ENCODE assay signal across 10 cellular contexts in genomic region chr11:13883042-13883441, GRCh38.
DNase-seq lines count a peak whose midpoint lies in the region; ATAC-seq and TF ChIP-seq lines count a peak whose summit lies in the region.
"Had no signal": no experiment of that assay in that cellular context is flagged by ENCODE, and none has a peak within 500 bp of the region (broad histone marks: within the 10 kb centered on the region; RNA-seq: fewer than 3 reads in every experiment).

No MANE protein-coding gene starts in this region.

- no peaks in the 10 kb centered on the region for H4K20me1 ChIP-seq in MM.1S (ENCODE audit: insufficient read depth, low read length)

- ATAC-seq in GM21786 (IDR thresholded peaks at IDR 0.05; ENCODE audit: unreplicated experiment) (peak; percentile 66), memory B cell (ENCODE audit: low read depth) (peak; percentile 62)

- H3K27ac Mint-ChIP-seq in memory B cell: no peak overlapping the region
- no peak overlapping the region for H3K27ac Mint-ChIP-seq in activated T-cell treated with anti-CD3 and anti-CD28 coated beads, Interleukin-2, amount 50 U/mL, for 24 hours

- H3K27ac ChIP-seq in MM.1S (ENCODE audit: low read length) (no peak overlapping the region), spleen (no peak overlapping the region)
- H3K27ac ChIP-seq: neutrophil had no signal

- no peaks in the 10 kb centered on the region for H3K9me3 ChIP-seq in MM.1S (replicated peaks; ENCODE audit: insufficient read depth, low read length)
- H3K9me3 ChIP-seq in spleen: peaks cover 0 to 4% (median 0%) of the 10 kb centered on the region in 8 donors
- H3K9me3 ChIP-seq: neutrophil had no signal

- H3K36me3 Mint-ChIP-seq in memory B cell: no peaks in the 10 kb centered on the region
- H3K36me3 Mint-ChIP-seq in activated T-cell treated with anti-CD3 and anti-CD28 coated beads, Interleukin-2, amount 50 U/mL, for 24 hours (ENCODE audit: low read depth): no peaks in the 10 kb centered on the region

- H3K36me3 ChIP-seq in MM.1S (replicated peaks; ENCODE audit: insufficient read depth, low read length) (no peaks in the 10 kb centered on the region), spleen (no peaks in the 10 kb centered on the region)
- H3K36me3 ChIP-seq: neutrophil had no signal

- TF ChIP-seq POLR2A in spleen (IDR thresholded peaks at IDR 0.05): no peak

- no peak overlapping the region for H3K4me2 ChIP-seq in MM.1S (ENCODE audit: low read depth, low read length)

- WGBS in spleen, 5 donors: 52 to 82% (median 80%) methylated on average over 3 to 4 of the region's 4 CpGs

- H3K4me1 Mint-ChIP-seq in memory B cell: peaks cover 8% of the 10 kb centered on the region
- peaks cover 14% of the 10 kb centered on the region for H3K4me1 Mint-ChIP-seq in activated T-cell treated with anti-CD3 and anti-CD28 coated beads, Interleukin-2, amount 50 U/mL, for 24 hours (ENCODE audit: low read depth)

- H3K4me1 ChIP-seq in MM.1S (ENCODE audit: low read length): no peaks in the 10 kb centered on the region
- H3K4me1 ChIP-seq in spleen: no peaks in the 10 kb centered on the region

- intact Hi-C loops in spleen (cut with DNase I; ENCODE audit: low total_unique reads): no loop called here

- no peak overlapping the region for H2AFZ ChIP-seq in MM.1S (ENCODE audit: low read length)

- no peak overlapping the region for H3K9ac ChIP-seq in MM.1S (ENCODE audit: low read length)

- H3F3A ChIP-seq in MM.1S (ENCODE audit: insufficient read depth, low read length): no peaks in the 10 kb centered on the region

- DNase-seq in NCI-H526 (lab: John Stamatoyannopoulos, UW) (peak; percentile 10 to 29), NCI-H526 treated with DMSO at 0.1 percent for 48 hours (lab: John Stamatoyannopoulos, UW) (no peak), MM.1S (peak; percentile 33), memory B cell (ENCODE audit: low spot score in 2 of 2) (no peak), spleen (no peak), NCI-H524 (lab: John Stamatoyannopoulos, UW) (no peak)
- no peak for DNase-seq in activated T-cell treated with anti-CD3 and anti-CD28 coated beads, Interleukin-2, amount 50 U/mL, for 24 hours
- DNase-seq: NCI-H226 had no signal

- peaks cover 2% of the 10 kb centered on the region for H3K27me3 Mint-ChIP-seq in memory B cell
- H3K27me3 Mint-ChIP-seq in activated T-cell treated with anti-CD3 and anti-CD28 coated beads, Interleukin-2, amount 50 U/mL, for 24 hours: no peaks in the 10 kb centered on the region

- TF ChIP-seq CTCF in MM.1S (IDR thresholded peaks at IDR 0.05; ENCODE audit: low read length): no peak
- no peak for TF ChIP-seq CTCF in spleen (IDR thresholded peaks at IDR 0.05 in 8 of 11, conservative IDR thresholded peaks at IDR 0.05 in 3 of 11)

- H3K79me2 ChIP-seq in MM.1S (ENCODE audit: low read length): no peaks in the 10 kb centered on the region

- peaks cover 3% of the 10 kb centered on the region for H3K9me3 Mint-ChIP-seq in memory B cell
- peaks cover 4% of the 10 kb centered on the region for H3K9me3 Mint-ChIP-seq in activated T-cell treated with anti-CD3 and anti-CD28 coated beads, Interleukin-2, amount 50 U/mL, for 24 hours

- H3K9me2 ChIP-seq in MM.1S (replicated peaks; ENCODE audit: insufficient read depth, low read length): no peaks in the 10 kb centered on the region

- H3K4me3 Mint-ChIP-seq in memory B cell: no peak overlapping the region
- H3K4me3 Mint-ChIP-seq in activated T-cell treated with anti-CD3 and anti-CD28 coated beads, Interleukin-2, amount 50 U/mL, for 24 hours: no peak overlapping the region

- H3K27me3 ChIP-seq in MM.1S (replicated peaks; ENCODE audit: insufficient read depth, low read length): no peaks in the 10 kb centered on the region
- no peaks in the 10 kb centered on the region for H3K27me3 ChIP-seq in spleen (replicated peaks in 1 of 7)
- H3K27me3 ChIP-seq: neutrophil had no signal

- no peak overlapping the region for H3K4me3 ChIP-seq in MM.1S (ENCODE audit: low read length)
- no peak overlapping the region for H3K4me3 ChIP-seq in spleen

Comparison
In these comparisons a context has a peak if more than half of its experiments do, and no peak if none do; other contexts are left out.
1. DNase-seq: peak in NCI-H526 (2 of 2) and MM.1S (single experiment); none in NCI-H526 treated with DMSO at 0.1 percent for 48 hours (single experiment), memory B cell (0 of 2), spleen (single experiment), NCI-H524 (0 of 2) and activated T-cell treated with anti-CD3 and anti-CD28 coated beads, Interleukin-2, amount 50 U/mL, for 24 hours (single experiment).